1 cellular context compared by ENCODE assay signal in the genomic region with DNA sequence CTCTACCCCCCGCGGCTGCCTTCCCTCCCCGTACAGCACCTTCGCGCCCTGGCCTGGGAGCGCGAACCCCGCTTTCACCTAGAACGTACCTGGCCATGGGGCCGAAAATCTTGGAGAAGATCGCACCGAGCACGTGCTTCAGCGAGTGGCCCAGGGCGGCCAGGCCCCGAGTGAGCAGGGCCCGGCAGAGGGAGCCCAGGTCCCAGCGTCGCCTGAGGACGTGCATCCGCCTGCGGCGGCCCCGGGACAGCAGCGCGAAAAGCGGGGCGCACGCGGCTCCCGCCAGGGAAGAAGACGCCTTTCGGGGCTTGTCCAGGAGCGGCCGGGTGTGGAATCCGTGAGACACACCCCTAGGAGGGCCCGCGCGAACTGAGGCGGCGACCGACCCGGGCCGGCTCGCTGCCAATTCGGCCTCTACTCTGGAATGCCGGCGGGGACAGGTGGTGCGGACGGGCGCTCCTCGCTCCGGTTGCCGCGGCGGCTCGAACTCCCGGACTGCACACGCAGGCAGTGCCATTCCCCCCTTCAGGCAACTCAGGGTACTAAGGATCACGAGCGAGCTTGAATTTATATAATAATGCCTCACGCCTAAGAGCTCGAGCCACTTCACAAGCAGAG.
A peak's percentile ranks its signal among the peaks of the same experiment; 100 is the strongest.
TF ChIP-seq lines count a peak whose summit lies in the region.

A gene (minus strand): TSS at position 544 of the 618 bp plus-strand sequence.

TF ChIP-seq in HepG2, 621 proteins besides CTCF, POLR2A, EP300 and RAD21 (continued from another document):
- TF ChIP-seq, protein P1, sequence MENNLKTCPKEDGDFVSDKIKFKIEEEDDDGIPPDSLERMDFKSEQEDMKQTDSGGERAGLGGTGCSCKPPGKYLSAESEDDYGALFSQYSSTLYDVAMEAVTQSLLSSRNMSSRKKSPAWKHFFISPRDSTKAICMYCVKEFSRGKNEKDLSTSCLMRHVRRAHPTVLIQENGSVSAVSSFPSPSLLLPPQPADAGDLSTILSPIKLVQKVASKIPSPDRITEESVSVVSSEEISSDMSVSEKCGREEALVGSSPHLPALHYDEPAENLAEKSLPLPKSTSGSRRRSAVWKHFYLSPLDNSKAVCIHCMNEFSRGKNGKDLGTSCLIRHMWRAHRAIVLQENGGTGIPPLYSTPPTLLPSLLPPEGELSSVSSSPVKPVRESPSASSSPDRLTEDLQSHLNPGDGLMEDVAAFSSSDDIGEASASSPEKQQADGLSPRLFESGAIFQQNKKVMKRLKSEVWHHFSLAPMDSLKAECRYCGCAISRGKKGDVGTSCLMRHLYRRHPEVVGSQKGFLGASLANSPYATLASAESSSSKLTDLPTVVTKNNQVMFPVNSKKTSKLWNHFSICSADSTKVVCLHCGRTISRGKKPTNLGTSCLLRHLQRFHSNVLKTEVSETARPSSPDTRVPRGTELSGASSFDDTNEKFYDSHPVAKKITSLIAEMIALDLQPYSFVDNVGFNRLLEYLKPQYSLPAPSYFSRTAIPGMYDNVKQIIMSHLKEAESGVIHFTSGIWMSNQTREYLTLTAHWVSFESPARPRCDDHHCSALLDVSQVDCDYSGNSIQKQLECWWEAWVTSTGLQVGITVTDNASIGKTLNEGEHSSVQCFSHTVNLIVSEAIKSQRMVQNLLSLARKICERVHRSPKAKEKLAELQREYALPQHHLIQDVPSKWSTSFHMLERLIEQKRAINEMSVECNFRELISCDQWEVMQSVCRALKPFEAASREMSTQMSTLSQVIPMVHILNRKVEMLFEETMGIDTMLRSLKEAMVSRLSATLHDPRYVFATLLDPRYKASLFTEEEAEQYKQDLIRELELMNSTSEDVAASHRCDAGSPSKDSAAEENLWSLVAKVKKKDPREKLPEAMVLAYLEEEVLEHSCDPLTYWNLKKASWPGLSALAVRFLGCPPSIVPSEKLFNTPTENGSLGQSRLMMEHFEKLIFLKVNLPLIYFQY (CRISPR knock-in tag; IDR thresholded peaks at IDR 0.05; ENCODE audit: borderline replicate concordance) = no peak
- TF ChIP-seq EZH2 (conservative IDR thresholded peaks at IDR 0.05; ENCODE audit: low read depth, low read length) (no peak), RBAK (CRISPR knock-in tag; IDR thresholded peaks at IDR 0.05) (no peak), ZNF556 (CRISPR knock-in tag; IDR thresholded peaks at IDR 0.05; ENCODE audit: borderline replicate concordance) (no peak), NR1H2 (CRISPR knock-in tag; IDR thresholded peaks at IDR 0.05; ENCODE audit: borderline replicate concordance, low read depth) (no peak), FOXA1 (IDR thresholded peaks at IDR 0.05) (no peak), FOXA1 (CRISPR knock-in tag; IDR thresholded peaks at IDR 0.05) (no peak), ZNF136 (CRISPR knock-in tag; IDR thresholded peaks at IDR 0.05; ENCODE audit: low read depth) (no peak), CENPT (CRISPR knock-in tag; IDR thresholded peaks at IDR 0.05; ENCODE audit: low read depth) (no peak), ZNF274 (CRISPR knock-in tag; IDR thresholded peaks at IDR 0.05) (no peak)
- TF ChIP-seq, protein P2, sequence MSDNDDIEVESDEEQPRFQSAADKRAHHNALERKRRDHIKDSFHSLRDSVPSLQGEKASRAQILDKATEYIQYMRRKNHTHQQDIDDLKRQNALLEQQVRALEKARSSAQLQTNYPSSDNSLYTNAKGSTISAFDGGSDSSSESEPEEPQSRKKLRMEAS (IDR thresholded peaks at IDR 0.05) = peak; percentile 50
- TF ChIP-seq, protein P3, sequence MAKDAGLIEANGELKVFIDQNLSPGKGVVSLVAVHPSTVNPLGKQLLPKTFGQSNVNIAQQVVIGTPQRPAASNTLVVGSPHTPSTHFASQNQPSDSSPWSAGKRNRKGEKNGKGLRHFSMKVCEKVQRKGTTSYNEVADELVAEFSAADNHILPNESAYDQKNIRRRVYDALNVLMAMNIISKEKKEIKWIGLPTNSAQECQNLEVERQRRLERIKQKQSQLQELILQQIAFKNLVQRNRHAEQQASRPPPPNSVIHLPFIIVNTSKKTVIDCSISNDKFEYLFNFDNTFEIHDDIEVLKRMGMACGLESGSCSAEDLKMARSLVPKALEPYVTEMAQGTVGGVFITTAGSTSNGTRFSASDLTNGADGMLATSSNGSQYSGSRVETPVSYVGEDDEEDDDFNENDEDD (CRISPR knock-in tag; IDR thresholded peaks at IDR 0.05; ENCODE audit: borderline replicate concordance) = peak; percentile 25; the same call in 1 of the 2 replicates
- TF ChIP-seq, protein P4, sequence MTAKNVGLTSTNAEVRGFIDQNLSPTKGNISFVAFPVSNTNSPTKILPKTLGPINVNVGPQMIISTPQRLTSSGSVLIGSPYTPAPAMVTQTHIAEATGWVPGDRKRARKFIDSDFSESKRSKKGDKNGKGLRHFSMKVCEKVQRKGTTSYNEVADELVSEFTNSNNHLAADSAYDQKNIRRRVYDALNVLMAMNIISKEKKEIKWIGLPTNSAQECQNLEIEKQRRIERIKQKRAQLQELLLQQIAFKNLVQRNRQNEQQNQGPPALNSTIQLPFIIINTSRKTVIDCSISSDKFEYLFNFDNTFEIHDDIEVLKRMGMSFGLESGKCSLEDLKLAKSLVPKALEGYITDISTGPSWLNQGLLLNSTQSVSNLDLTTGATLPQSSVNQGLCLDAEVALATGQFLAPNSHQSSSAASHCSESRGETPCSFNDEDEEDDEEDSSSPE (CRISPR knock-in tag; IDR thresholded peaks at IDR 0.05) = no peak
- TF ChIP-seq, protein P5, sequence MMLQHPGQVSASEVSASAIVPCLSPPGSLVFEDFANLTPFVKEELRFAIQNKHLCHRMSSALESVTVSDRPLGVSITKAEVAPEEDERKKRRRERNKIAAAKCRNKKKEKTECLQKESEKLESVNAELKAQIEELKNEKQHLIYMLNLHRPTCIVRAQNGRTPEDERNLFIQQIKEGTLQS (CRISPR knock-in tag; IDR thresholded peaks at IDR 0.05) = no peak
